40 cellular contexts compared by ENCODE assay signal in the genomic region with DNA sequence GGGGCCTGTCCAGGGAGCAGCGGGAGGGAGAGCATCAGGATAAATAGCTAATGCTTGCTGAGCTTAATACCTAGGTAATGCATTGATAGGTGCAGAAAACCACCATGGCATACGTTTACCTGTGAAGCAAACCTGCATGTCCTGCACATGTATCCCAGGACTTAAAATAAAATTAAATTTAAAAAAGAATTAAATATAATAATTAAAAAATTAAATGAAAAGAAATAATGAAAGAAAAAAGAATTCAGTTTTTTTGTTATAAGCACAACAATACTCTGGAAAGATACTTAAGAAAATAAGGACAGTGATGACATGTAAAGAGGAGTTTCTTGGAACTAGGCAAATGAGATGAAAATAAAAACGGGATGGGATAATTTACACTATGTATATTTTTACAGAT.
"Had no signal": no experiment of that assay in that cellular context is flagged by ENCODE, and none has a peak within 500 bp of the region (broad histone marks: within the 10 kb centered on the region; RNA-seq: fewer than 3 reads in every experiment).

No MANE protein-coding gene starts in this region.

- H3K4me3 ChIP-seq: adrenal gland, ascending aorta, body of pancreas, breast epithelium, cardiac muscle cell had no signal

- H3K27ac Mint-ChIP-seq: activated naive CD4-positive, alpha-beta T cell treated with anti-CD3 and anti-CD28 coated beads for 36 hours; activated naive CD4-positive, alpha-beta T cell treated with anti-CD3 and anti-CD28 coated beads, Interleukin-2, amount 10 ng/mL, durations not matched to agents 7 days and 5 days; activated naive CD4-positive, alpha-beta T cell treated with anti-CD3 and anti-CD28 coated beads, Interleukin-2, amount 50 U/mL, for 24 hours; activated naive CD4-positive, alpha-beta T cell treated with anti-CD3 and anti-CD28 coated beads, Interleukin-2, amount 50 U/mL, for 72 hours; activated naive CD8-positive, alpha-beta T cell; activated naive CD8-positive, alpha-beta T cell treated with anti-CD3 and anti-CD28 coated beads for 36 hours; activated naive CD8-positive, alpha-beta T cell treated with anti-CD3 and anti-CD28 coated beads, Interleukin-2, amount 10 ng/mL, durations not matched to agents 7 days and 5 days; activated naive CD8-positive, alpha-beta T cell treated with anti-CD3 and anti-CD28 coated beads, Interleukin-2, amount 50 U/mL, for 24 hours; activated T-cell treated with anti-CD3 and anti-CD28 coated beads, Interleukin-2, amount 50 U/mL, for 24 hours; activated T-cell treated with anti-CD3 and anti-CD28 coated beads, Interleukin-2, amount 50 U/mL, for 72 hours; activated T-helper 17 cell treated with anti-CD3 and anti-CD28 coated beads, Interleukin-2, amount 50 U/mL, for 72 hours; activated T-helper 2 cell treated with anti-CD3 and anti-CD28 coated beads, Interferon-gamma antibody, Interleukin-2, Interleukin-4, amounts not matched to agents 10 μg/mL and 5 μg/mL and 100 μg/mL, durations not matched to agents 14 hours and 24 hours and 36 hours; brain had no signal

- H3K36me3 ChIP-seq: adrenal gland, ascending aorta, brain microvascular endothelial cell, breast epithelium, cardiac muscle cell had no signal

- DNase-seq: activated effector memory CD4-positive, alpha-beta T cell treated with anti-CD3 and anti-CD28 coated beads, Interleukin-2, amount 50 U/mL, for 16 hours; activated effector memory CD4-positive, alpha-beta T cell treated with Interleukin-2 at 50 U/mL for 16 hours; activated gamma-delta T cell; activated gamma-delta T cell treated with Interleukin-2 at 50 U/mL for 16 hours; activated naive CD4-positive, alpha-beta T cell; activated naive CD4-positive, alpha-beta T cell treated with anti-CD3 and anti-CD28 coated beads for 36 hours; activated naive CD4-positive, alpha-beta T cell treated with anti-CD3 and anti-CD28 coated beads, Interleukin-2, amount 10 ng/mL, durations not matched to agents 7 days and 5 days; activated naive CD4-positive, alpha-beta T cell treated with anti-CD3 and anti-CD28 coated beads, Interleukin-2, amount 50 U/mL, for 16 hours; activated naive CD4-positive, alpha-beta T cell treated with Interleukin-2 at 50 U/mL for 16 hours; activated naive CD8-positive, alpha-beta T cell treated with anti-CD3 and anti-CD28 coated beads for 36 hours; activated naive CD8-positive, alpha-beta T cell treated with anti-CD3 and anti-CD28 coated beads, Interleukin-2, amount 10 ng/mL, durations not matched to agents 7 days and 5 days; activated naive CD8-positive, alpha-beta T cell treated with anti-CD3 and anti-CD28 coated beads, Interleukin-2, amount 50 U/mL, for 24 hours; activated T-cell treated with anti-CD3 and anti-CD28 coated beads for 4 hours; activated T-cell treated with anti-CD3 and anti-CD28 coated beads, Interleukin-2, amount 50 U/mL, for 1 hour; activated T-cell treated with anti-CD3 and anti-CD28 coated beads, Interleukin-2, amount 50 U/mL, for 24 hours; activated T-cell treated with anti-CD3 and anti-CD28 coated beads, Interleukin-2, amount 50 U/mL, for 4 hours; activated T-cell treated with anti-CD3 and anti-CD28 coated beads, Interleukin-2, amount 50 U/mL, for 48 hours; activated T-cell treated with anti-CD3 and anti-CD28 coated beads, Interleukin-2, amount 50 U/mL, for 72 hours; adrenal gland; amniotic stem cell; amygdala; anterior cingulate cortex; aorta; body of pancreas; brain microvascular endothelial cell; caudate nucleus; central memory CD4-positive, alpha-beta T cell; cerebellar nuclear complex had no signal

- H3K4me1 Mint-ChIP-seq: activated naive CD4-positive, alpha-beta T cell treated with anti-CD3 and anti-CD28 coated beads, Interleukin-2, amount 10 ng/mL, durations not matched to agents 7 days and 5 days; activated naive CD4-positive, alpha-beta T cell treated with anti-CD3 and anti-CD28 coated beads, Interleukin-2, amount 50 U/mL, for 24 hours; activated naive CD8-positive, alpha-beta T cell treated with anti-CD3 and anti-CD28 coated beads for 36 hours; activated naive CD8-positive, alpha-beta T cell treated with anti-CD3 and anti-CD28 coated beads, Interleukin-2, amount 10 ng/mL, durations not matched to agents 7 days and 5 days; activated naive CD8-positive, alpha-beta T cell treated with anti-CD3 and anti-CD28 coated beads, Interleukin-2, amount 50 U/mL, for 24 hours; activated T-helper 17 cell treated with anti-CD3 and anti-CD28 coated beads, Interleukin-2, amount 50 U/mL, for 72 hours; central memory CD8-positive, alpha-beta T cell had no signal

- H3K9me3 ChIP-seq: adrenal gland, ascending aorta, body of pancreas had no signal

- H3K4me3 Mint-ChIP-seq: activated naive CD4-positive, alpha-beta T cell treated with anti-CD3 and anti-CD28 coated beads for 36 hours; activated naive CD4-positive, alpha-beta T cell treated with anti-CD3 and anti-CD28 coated beads, Interleukin-2, amount 10 ng/mL, durations not matched to agents 7 days and 5 days; activated naive CD4-positive, alpha-beta T cell treated with anti-CD3 and anti-CD28 coated beads, Interleukin-2, amount 50 U/mL, for 24 hours; activated naive CD8-positive, alpha-beta T cell; activated naive CD8-positive, alpha-beta T cell treated with anti-CD3 and anti-CD28 coated beads for 36 hours; activated naive CD8-positive, alpha-beta T cell treated with anti-CD3 and anti-CD28 coated beads, Interleukin-2, amount 10 ng/mL, durations not matched to agents 7 days and 5 days; activated naive CD8-positive, alpha-beta T cell treated with anti-CD3 and anti-CD28 coated beads, Interleukin-2, amount 50 U/mL, for 24 hours; activated T-cell treated with anti-CD3 and anti-CD28 coated beads, Interleukin-2, amount 50 U/mL, for 24 hours; activated T-cell treated with anti-CD3 and anti-CD28 coated beads, Interleukin-2, amount 50 U/mL, for 4 hours; activated T-cell treated with anti-CD3 and anti-CD28 coated beads, Interleukin-2, amount 50 U/mL, for 72 hours; activated T-helper 17 cell treated with anti-CD3 and anti-CD28 coated beads, Interleukin-2, amount 50 U/mL, for 72 hours; brain; central memory CD8-positive, alpha-beta T cell had no signal

- ATAC-seq: activated naive CD4-positive, alpha-beta T cell treated with anti-CD3 and anti-CD28 coated beads, Interleukin-2, amount 50 U/mL, for 72 hours; activated naive CD8-positive, alpha-beta T cell treated with anti-CD3 and anti-CD28 coated beads, Interleukin-2, amount 50 U/mL, for 24 hours; activated T-cell treated with anti-CD3 and anti-CD28 coated beads, Interleukin-2, amount 50 U/mL, for 4 hours; activated T-cell treated with anti-CD3 and anti-CD28 coated beads, Interleukin-2, amount 50 U/mL, for 72 hours; activated T-helper 17 cell treated with anti-CD3 and anti-CD28 coated beads, Interleukin-2, amount 50 U/mL, for 72 hours; body of pancreas had no signal

- H3K36me3 Mint-ChIP-seq: activated naive CD4-positive, alpha-beta T cell treated with anti-CD3 and anti-CD28 coated beads, Interleukin-2, amount 10 ng/mL, durations not matched to agents 7 days and 5 days; activated naive CD4-positive, alpha-beta T cell treated with anti-CD3 and anti-CD28 coated beads, Interleukin-2, amount 50 U/mL, for 24 hours; activated naive CD8-positive, alpha-beta T cell; activated naive CD8-positive, alpha-beta T cell treated with anti-CD3 and anti-CD28 coated beads for 36 hours; activated naive CD8-positive, alpha-beta T cell treated with anti-CD3 and anti-CD28 coated beads, Interleukin-2, amount 10 ng/mL, durations not matched to agents 7 days and 5 days had no signal

- H3K27ac ChIP-seq: adrenal gland, ascending aorta, body of pancreas, brain microvascular endothelial cell, breast epithelium, cardiac muscle cell had no signal

- H3K4me1 ChIP-seq: adrenal gland, ascending aorta, body of pancreas, breast epithelium had no signal

- H3K27me3 Mint-ChIP-seq: activated naive CD4-positive, alpha-beta T cell treated with anti-CD3 and anti-CD28 coated beads, Interleukin-2, amount 10 ng/mL, durations not matched to agents 7 days and 5 days; activated naive CD4-positive, alpha-beta T cell treated with anti-CD3 and anti-CD28 coated beads, Interleukin-2, amount 50 U/mL, for 24 hours; activated naive CD8-positive, alpha-beta T cell; activated naive CD8-positive, alpha-beta T cell treated with anti-CD3 and anti-CD28 coated beads for 36 hours; activated naive CD8-positive, alpha-beta T cell treated with anti-CD3 and anti-CD28 coated beads, Interleukin-2, amount 50 U/mL, for 24 hours; activated T-cell treated with anti-CD3 and anti-CD28 coated beads, Interleukin-2, amount 50 U/mL, for 24 hours; activated T-helper 17 cell treated with anti-CD3 and anti-CD28 coated beads, Interleukin-2, amount 50 U/mL, for 72 hours; brain; central memory CD8-positive, alpha-beta T cell had no signal

- FAIRE-seq: astrocyte, bronchial epithelial cell had no signal
